Comparison of ENCODE assay signal across 12 cellular contexts in the genomic region with DNA sequence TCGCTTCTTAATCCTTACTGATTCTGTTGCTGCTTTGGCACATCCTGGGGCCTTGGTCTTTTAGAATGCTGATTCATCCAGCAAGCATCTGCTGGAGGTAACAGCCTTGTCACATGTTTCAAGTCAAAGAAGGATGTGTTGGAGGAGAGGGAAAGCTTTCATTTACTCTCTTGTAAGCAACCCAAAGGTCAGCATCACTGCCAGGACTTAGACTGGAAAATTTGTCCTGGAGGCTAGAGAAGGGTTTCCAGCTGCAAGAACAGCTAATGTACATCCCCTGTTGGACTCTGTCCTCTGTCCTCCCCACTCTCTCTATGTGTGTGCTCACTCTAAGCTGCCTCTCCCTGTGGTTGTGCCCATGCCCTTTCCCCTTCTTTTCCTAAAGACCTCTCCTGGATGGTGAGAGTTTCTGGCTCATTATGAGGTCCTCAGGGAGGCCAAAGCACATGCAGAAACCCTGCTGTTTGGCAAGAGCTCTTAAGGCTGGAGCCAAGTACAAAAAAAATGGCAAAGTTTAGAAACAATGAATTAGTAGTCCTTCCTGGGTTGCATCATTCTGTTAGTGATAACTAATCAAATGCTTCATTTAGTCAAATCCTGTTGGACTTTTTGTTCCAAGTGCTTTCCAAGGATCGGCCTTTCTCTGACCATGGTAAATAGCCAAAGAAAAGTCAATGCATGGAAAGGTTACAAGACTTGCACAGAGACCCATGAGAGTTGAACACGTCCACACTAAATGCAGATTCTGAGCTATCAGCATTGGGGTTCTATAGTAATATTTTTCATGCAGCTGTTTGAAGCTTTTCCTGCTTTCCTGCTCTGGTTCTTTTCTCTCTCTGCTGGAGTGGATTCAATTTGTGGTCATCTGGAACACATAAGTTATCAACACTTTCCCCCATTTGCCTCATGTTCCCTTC. TPM values are rescaled to one million over a fixed set of nuclear protein-coding genes. Genes with fewer than 3 reads are reported as not detected.
DNase-seq lines count a peak whose midpoint lies in the region; ATAC-seq and TF ChIP-seq lines count a peak whose summit lies in the region.
"Had no signal": no experiment of that assay in that cellular context is flagged by ENCODE, and none has a peak within 500 bp of the region (broad histone marks: within the 10 kb centered on the region; RNA-seq: fewer than 3 reads in every experiment).

No MANE protein-coding gene starts in this region.

- WGBS in hepatocyte (ENCODE audit: low lambda C conversion rate, missing lambda C conversion rate): 59% methylated on average over 3 of the region's 3 CpGs
- WGBS in smooth muscle cell (ENCODE audit: low lambda C conversion rate): 43% methylated on average over 3 of the region's 3 CpGs

- H3K9me3 ChIP-seq in hepatocyte (ENCODE audit: low read depth) (no peaks in the 10 kb centered on the region), smooth muscle cell (replicated peaks; ENCODE audit: low read depth) (no peaks in the 10 kb centered on the region)

- no peak overlapping the region for H2AFZ ChIP-seq in hepatocyte
- no peak overlapping the region for H2AFZ ChIP-seq in smooth muscle cell (ENCODE audit: low read depth)

- DNase-seq in H4 (ENCODE audit: low spot score) (peak; percentile 80), hepatocyte (ENCODE audit: low spot score) (no peak), smooth muscle cell (lab: John Stamatoyannopoulos, UW; ENCODE audit: unreplicated experiment) (no peak), SK-N-DZ (ENCODE audit: low spot score) (no peak), type B pancreatic cell (ENCODE audit: extremely low spot score, unreplicated experiment) (no peak)
- DNase-seq: NCI-H187 treated with DMSO at 0.1 percent for 48 hours; SIG-M5; stimulated activated CD4-positive, alpha-beta T cell treated with anti-CD3 and anti-CD28 coated beads, Interleukin-1b, Interleukin-23, amount 100 ng/mL, for 48 hours had no signal

- no peaks in the 10 kb centered on the region for H3K36me3 ChIP-seq in hepatocyte (replicated peaks; ENCODE audit: insufficient read depth, low read depth)
- H3K36me3 ChIP-seq in smooth muscle cell (ENCODE audit: low read depth): no peaks in the 10 kb centered on the region

- peak overlapping the region in 1 of 5 experiments; percentile 19 for H3K4me3 Mint-ChIP-seq in brain
- no peak overlapping the region for H3K4me3 Mint-ChIP-seq in type B pancreatic cell

- no peaks in the 10 kb centered on the region for H3K79me2 ChIP-seq in hepatocyte
- no peaks in the 10 kb centered on the region for H3K79me2 ChIP-seq in smooth muscle cell (ENCODE audit: low read depth)

- H3K27me3 ChIP-seq in hepatocyte (no peaks in the 10 kb centered on the region), smooth muscle cell (ENCODE audit: low read depth) (no peaks in the 10 kb centered on the region)

- H3K27ac Mint-ChIP-seq in brain (peak overlapping the region in 3 of 5 experiments; percentile 60 to 73 (median 72)), type B pancreatic cell (no peak overlapping the region)

- peaks cover 0 to 6% (median 0%) of the 10 kb centered on the region in 5 experiments for H3K9me3 Mint-ChIP-seq in brain
- H3K9me3 Mint-ChIP-seq in type B pancreatic cell: no peaks in the 10 kb centered on the region

- no peak overlapping the region for H3K9ac ChIP-seq in smooth muscle cell (ENCODE audit: low read depth)

- no peaks in the 10 kb centered on the region for H3F3A ChIP-seq in smooth muscle cell (ENCODE audit: low read depth)

- H3K27ac ChIP-seq in hepatocyte: peak overlapping the region; percentile 71
- H3K27ac ChIP-seq in smooth muscle cell (ENCODE audit: low read depth): peak overlapping the region; percentile 78

- H3K4me2 ChIP-seq in hepatocyte (no peak overlapping the region), smooth muscle cell (no peak overlapping the region)

- H3K9me2 ChIP-seq in hepatocyte (replicated peaks; ENCODE audit: insufficient read depth): no peaks in the 10 kb centered on the region

- H3K4me3 ChIP-seq in hepatocyte (no peak overlapping the region), smooth muscle cell (no peak overlapping the region)

- H3K4me1 ChIP-seq in hepatocyte (ENCODE audit: insufficient read depth) (no peaks in the 10 kb centered on the region), smooth muscle cell (ENCODE audit: low read depth) (no peaks in the 10 kb centered on the region)

- no peak for ATAC-seq in GM19035 (IDR thresholded peaks at IDR 0.05; ENCODE audit: unreplicated experiment)
- ATAC-seq in HG03095 (IDR thresholded peaks at IDR 0.05; ENCODE audit: unreplicated experiment): no peak

- TF ChIP-seq CTCF in brain (conservative IDR thresholded peaks at IDR 0.05) (no peak), hepatocyte (IDR thresholded peaks at IDR 0.05; ENCODE audit: poor library complexity) (no peak), smooth muscle cell (IDR thresholded peaks at IDR 0.05; ENCODE audit: borderline replicate concordance, insufficient read depth, poor library complexity, severe bottlenecking) (no peak), type B pancreatic cell (conservative IDR thresholded peaks at IDR 0.05) (no peak)

- H3K4me1 Mint-ChIP-seq in brain: no peaks in the 10 kb centered on the region
- no peaks in the 10 kb centered on the region for H3K4me1 Mint-ChIP-seq in type B pancreatic cell (ENCODE audit: unreplicated experiment)

- no peaks in the 10 kb centered on the region for H3K36me3 Mint-ChIP-seq in brain
- H3K36me3 Mint-ChIP-seq in type B pancreatic cell: no peaks in the 10 kb centered on the region

- H4K20me1 ChIP-seq in hepatocyte (ENCODE audit: insufficient read depth, poor library complexity, severe bottlenecking) (no peaks in the 10 kb centered on the region), smooth muscle cell (ENCODE audit: low read depth) (no peaks in the 10 kb centered on the region)

- H3K27me3 Mint-ChIP-seq in brain: peaks cover 10% of the 10 kb centered on the region
- H3K27me3 Mint-ChIP-seq in type B pancreatic cell: peaks cover 4% of the 10 kb centered on the region

RNA-seq across cellular contexts. Expression of a gene that starts 13.5 kb away (rescaled TPM):
- total RNA-seq in H4 (2014; rRNA removed; shearing (Covaris generic)): 67.8 and 72.3 TPM in 2 replicates
- polyA plus RNA-seq in brain (ENCODE audit: insufficient read depth, low read depth, low replicate concordance) (7.4 TPM), hepatocyte (172 and 189 TPM in 2 replicates), smooth muscle cell (49.3 and 64.9 TPM in 2 replicates)
- total RNA-seq in hepatocyte (82.4 and 101 TPM in 2 replicates), smooth muscle cell (35.0 and 46.1 TPM in 2 replicates), type B pancreatic cell (ENCODE audit: low replicate concordance) (2.6 and 8.4 TPM in 2 replicates)
- 0.55 TPM in 1 of 2 replicates, not detected in the other for polyA plus RNA-seq in SK-N-DZ (2014; cell fraction: cytosol; rRNA removed)
- polyA plus RNA-seq in SK-N-DZ (2014; cell fraction: nucleus; rRNA removed): not detected in 2 replicates
- total RNA-seq: G401 had no signal
